Comparison of ENCODE assay signal across 22 cellular contexts in the genomic region with DNA sequence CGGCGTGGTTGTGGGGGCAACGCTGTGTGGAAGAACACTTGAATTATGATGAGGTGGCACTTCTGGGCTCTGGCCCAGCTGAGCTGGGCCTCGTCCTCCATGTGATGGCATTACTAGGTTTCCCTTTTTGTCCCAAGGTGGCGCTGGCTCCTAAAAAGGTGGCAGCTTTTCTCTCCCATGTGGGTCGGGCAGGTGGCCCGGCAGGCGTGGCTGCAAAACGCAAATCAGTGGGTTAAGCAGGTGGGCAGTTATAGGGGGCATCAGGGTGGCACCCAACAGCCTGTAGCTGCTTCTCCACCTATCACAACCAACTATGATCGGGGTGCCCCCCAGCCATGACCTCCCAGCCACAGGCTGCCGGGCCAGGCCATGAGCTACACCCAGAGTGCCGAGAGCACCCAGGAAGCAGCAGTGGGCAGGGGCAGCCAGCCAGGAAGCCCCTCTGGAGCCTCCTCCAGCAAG. TPM values are rescaled to one million over a fixed set of nuclear protein-coding genes. Genes with fewer than 3 reads are reported as not detected.
DNase-seq lines count a peak whose midpoint lies in the region; ATAC-seq and TF ChIP-seq lines count a peak whose summit lies in the region.
"Had no signal": no experiment of that assay in that cellular context is flagged by ENCODE, and none has a peak within 500 bp of the region (broad histone marks: within the 10 kb centered on the region; RNA-seq: fewer than 3 reads in every experiment).

No MANE protein-coding gene starts in this region.

- no peaks in the 10 kb centered on the region for H3K9me3 Mint-ChIP-seq in activated T-cell treated with anti-CD3 and anti-CD28 coated beads, Interleukin-2, amount 50 U/mL, for 24 hours
- no peaks in the 10 kb centered on the region for H3K9me3 Mint-ChIP-seq in HFFc6
- H3K9me3 Mint-ChIP-seq: activated B cell treated with CpG ODN at 0.5 μM for 24 hours; CD8-positive, alpha-beta T cell had no signal

- no peaks in the 10 kb centered on the region for H3K36me3 Mint-ChIP-seq in activated T-cell treated with anti-CD3 and anti-CD28 coated beads, Interleukin-2, amount 50 U/mL, for 24 hours (ENCODE audit: low read depth)
- no peaks in the 10 kb centered on the region for H3K36me3 Mint-ChIP-seq in HFFc6 (ENCODE audit: low read depth)
- H3K36me3 Mint-ChIP-seq: CD8-positive, alpha-beta T cell had no signal

- H3K4me3 Mint-ChIP-seq in activated T-cell treated with anti-CD3 and anti-CD28 coated beads, Interleukin-2, amount 50 U/mL, for 24 hours = no peak overlapping the region
- no peak overlapping the region for H3K4me3 Mint-ChIP-seq in HFFc6
- H3K4me3 Mint-ChIP-seq: activated B cell treated with CpG ODN at 0.5 μM for 24 hours; CD8-positive, alpha-beta T cell had no signal

- DNase-seq in activated T-cell treated with anti-CD3 and anti-CD28 coated beads, Interleukin-2, amount 50 U/mL, for 24 hours = no peak
- DNase-seq in activated T-cell treated with anti-CD3 and anti-CD28 coated beads, Interleukin-2, amount 50 U/mL, for 48 hours = no peak
- no peak for DNase-seq in HFFc6
- DNase-seq in RPMI8226 = peak; percentile 78
- peak in 1 of 3 donors; percentile 31 for DNase-seq in mucosa of descending colon
- DNase-seq in head of caudate nucleus = no peak
- no peak for DNase-seq in activated CD8-positive, alpha-beta memory T cell treated with anti-CD3 and anti-CD28 coated beads, Interleukin-2, amount 50 U/mL, for 48 hours
- DNase-seq in NCI-H446 (lab: John Stamatoyannopoulos, UW) = no peak
- DNase-seq: activated B cell treated with CpG ODN at 0.5 μM for 24 hours; activated effector memory CD4-positive, alpha-beta T cell treated with Interleukin-2 at 50 U/mL for 16 hours; CD8-positive, alpha-beta T cell; dermis blood vessel endothelial cell; EL; erythroblast; KBM-7; left ventricle myocardium inferior; NCI-H2171; stomach; SW 1271 had no signal

- ATAC-seq in mucosa of descending colon = peak; percentile 10
- ATAC-seq: CD8-positive, alpha-beta T cell; gastroesophageal sphincter; sciatic nerve had no signal

- H3K4me1 ChIP-seq in mucosa of descending colon (ENCODE audit: low read depth) = no peaks in the 10 kb centered on the region
- H3K4me1 ChIP-seq: gastroesophageal sphincter, HAP-1, left ventricle myocardium inferior, stomach had no signal

- intact Hi-C loops in mucosa of descending colon (cut with DNase I, micrococcal nuclease) = no loop called here
- intact Hi-C loops in head of caudate nucleus (cut with DNase I) = no loop called here

- no peaks in the 10 kb centered on the region for H3K36me3 ChIP-seq in mucosa of descending colon (ENCODE audit: low read depth)
- H3K36me3 ChIP-seq: HAP-1, left ventricle myocardium inferior, stomach had no signal

- H3K27ac Mint-ChIP-seq in activated T-cell treated with anti-CD3 and anti-CD28 coated beads, Interleukin-2, amount 50 U/mL, for 24 hours = peak overlapping the region; percentile 44
- no peak overlapping the region for H3K27ac Mint-ChIP-seq in HFFc6
- H3K27ac Mint-ChIP-seq: activated B cell treated with CpG ODN at 0.5 μM for 24 hours; CD8-positive, alpha-beta T cell had no signal

- H3K9me3 ChIP-seq in mucosa of descending colon = no peaks in the 10 kb centered on the region
- H3K9me3 ChIP-seq: gastroesophageal sphincter, HAP-1, left ventricle myocardium inferior, stomach had no signal

- H3K4me1 Mint-ChIP-seq in activated T-cell treated with anti-CD3 and anti-CD28 coated beads, Interleukin-2, amount 50 U/mL, for 24 hours (ENCODE audit: low read depth) = no peaks in the 10 kb centered on the region
- H3K4me1 Mint-ChIP-seq in HFFc6 (ENCODE audit: low read depth) = no peaks in the 10 kb centered on the region
- H3K4me1 Mint-ChIP-seq: activated B cell treated with CpG ODN at 0.5 μM for 24 hours had no signal

- H3K27me3 Mint-ChIP-seq in activated T-cell treated with anti-CD3 and anti-CD28 coated beads, Interleukin-2, amount 50 U/mL, for 24 hours = peaks cover 14% of the 10 kb centered on the region
- peaks cover 18% of the 10 kb centered on the region for H3K27me3 Mint-ChIP-seq in HFFc6 (ENCODE audit: insufficient read depth)

- H3K4me3 ChIP-seq in mucosa of descending colon = no peak overlapping the region
- H3K4me3 ChIP-seq: gastroesophageal sphincter, HAP-1, left ventricle myocardium inferior, stomach had no signal

- TF ChIP-seq CTCF in HFFc6 (IDR thresholded peaks at IDR 0.05) (peak; percentile 28), mucosa of descending colon (IDR thresholded peaks at IDR 0.05) (no peak)

RNA-seq across cellular contexts. Expression of a gene that starts 59.6 kb away (rescaled TPM):
- total RNA-seq in HFFc6 (2021; fragmentation: NEBNext Ultra II Directional; extraction: Animal tissue kit (Norgen Biotek cat#: 25700)) = 10 to 100 TPM in 4 of 6 experiments, 1 to 10 TPM in 2; 8.0 to 12.6 (median 10.7) TPM
- 10 to 100 TPM in 2 of 3 donors, 1 to 10 TPM in 1; 6.9 to 15.7 (median 11.8) TPM for total RNA-seq in mucosa of descending colon
